In the genomic region with DNA sequence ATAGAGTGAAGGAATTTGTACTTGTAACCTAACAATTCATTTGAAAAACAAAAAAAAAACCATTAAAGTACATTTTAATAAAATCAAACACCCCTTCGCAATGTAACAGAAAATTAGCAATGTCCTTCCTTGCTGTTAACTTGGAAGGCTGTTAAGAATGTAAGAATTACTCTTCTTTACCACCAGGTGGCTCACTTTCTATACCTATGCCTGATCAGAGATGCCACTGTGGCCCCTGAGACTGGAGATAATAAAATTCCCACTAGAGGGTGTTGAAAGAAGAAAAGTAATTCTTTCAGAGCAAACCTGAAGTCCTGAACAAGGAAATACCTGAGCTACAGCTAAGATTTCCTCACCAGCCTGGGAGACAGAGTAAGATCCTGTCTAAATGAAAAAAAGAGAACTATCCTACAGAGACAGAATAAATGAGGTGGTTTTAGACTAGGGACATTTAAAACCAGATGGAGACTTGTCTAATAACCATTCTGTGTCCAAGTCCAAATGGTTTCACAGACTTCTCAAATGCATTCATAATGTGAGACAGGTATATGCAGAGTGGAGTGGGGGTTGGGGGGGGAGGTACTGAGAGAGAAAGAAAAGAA, we compare ENCODE assay signal across 8 cellular contexts.
DNase-seq lines count a peak whose midpoint lies in the region; ATAC-seq and TF ChIP-seq lines count a peak whose summit lies in the region.

No MANE protein-coding gene starts in this region.

- H3K27ac Mint-ChIP-seq in activated naive CD4-positive, alpha-beta T cell treated with anti-CD3 and anti-CD28 coated beads for 36 hours: no peak overlapping the region
- peak overlapping the region in 1 of 5 experiments; percentile 20 for H3K27ac Mint-ChIP-seq in brain

- H3K4me3 ChIP-seq in liver (ENCODE audit: low read depth in 1 of 3, low read length in 3 of 3): no peak overlapping the region

- H3K9me3 ChIP-seq in liver (ENCODE audit: control insufficient read depth in 4 of 4, low read length in 3 of 4): no peaks in the 10 kb centered on the region

- H3K27me3 Mint-ChIP-seq in activated naive CD4-positive, alpha-beta T cell treated with anti-CD3 and anti-CD28 coated beads for 36 hours (ENCODE audit: low read depth): peaks cover 36% of the 10 kb centered on the region
- no peaks in the 10 kb centered on the region for H3K27me3 Mint-ChIP-seq in brain

- no peak overlapping the region for H3K27ac ChIP-seq in liver (ENCODE audit: low read depth in 1 of 2, low read length in 2 of 2)

- no peaks in the 10 kb centered on the region for H3K9me3 Mint-ChIP-seq in activated naive CD4-positive, alpha-beta T cell treated with anti-CD3 and anti-CD28 coated beads for 36 hours
- no peaks in the 10 kb centered on the region for H3K9me3 Mint-ChIP-seq in brain

- H3K36me3 Mint-ChIP-seq in activated naive CD4-positive, alpha-beta T cell treated with anti-CD3 and anti-CD28 coated beads for 36 hours (ENCODE audit: low read depth): no peaks in the 10 kb centered on the region
- no peaks in the 10 kb centered on the region for H3K36me3 Mint-ChIP-seq in brain

- H3K4me3 Mint-ChIP-seq in activated naive CD4-positive, alpha-beta T cell treated with anti-CD3 and anti-CD28 coated beads for 36 hours: no peak overlapping the region
- H3K4me3 Mint-ChIP-seq in brain: peak overlapping the region in 2 of 5 experiments; percentile 10 to 11

- CTCF ChIA-PET in activated naive CD4-positive, alpha-beta T cell treated with anti-CD3 and anti-CD28 coated beads for 36 hours (lab: Charles Lee): interaction anchor here (0.6 to 1.7 kb wide), 11 partner anchors 8 to 1051 kb away, joined by 3 to 11 read pairs (median 3); no protein-coding TSS in a partner anchor

- no peaks in the 10 kb centered on the region for H3K36me3 ChIP-seq in liver (ENCODE audit: control insufficient read depth in 4 of 4, insufficient read depth in 3 of 4, low read depth in 1 of 4, low read length in 3 of 4)

- no peaks in the 10 kb centered on the region for H3K4me1 Mint-ChIP-seq in activated naive CD4-positive, alpha-beta T cell treated with anti-CD3 and anti-CD28 coated beads for 36 hours (ENCODE audit: low read depth)
- H3K4me1 Mint-ChIP-seq in brain: peaks cover 28% of the 10 kb centered on the region

- 50% methylated on average over 1 of the region's 1 CpG for WGBS in liver

- peaks cover 0 to 5% (median 0%) of the 10 kb centered on the region in 4 donors for H3K27me3 ChIP-seq in liver (ENCODE audit: control insufficient read depth in 4 of 4, insufficient read depth in 4 of 4, low read length in 3 of 4)

- DNase-seq in activated naive CD4-positive, alpha-beta T cell treated with anti-CD3 and anti-CD28 coated beads for 36 hours: peak; percentile 19
- DNase-seq in activated naive CD4-positive, alpha-beta T cell (lab: John Stamatoyannopoulos, UW): no peak
- peak; percentile 93 for DNase-seq in NCI-H69 (lab: John Stamatoyannopoulos, UW)
- no peak for DNase-seq in cortex of kidney (lab: John Stamatoyannopoulos, UW)

- TF ChIP-seq CTCF in brain (conservative IDR thresholded peaks at IDR 0.05) (peak; percentile 89 to 96), liver (IDR thresholded peaks at IDR 0.05; ENCODE audit: low read depth, low read length, missing input control) (peak; percentile 63)

- peak; percentile 77 to 85 for TF ChIP-seq RAD21 in liver (IDR thresholded peaks at IDR 0.05)

- no peak overlapping the region for H3K9ac ChIP-seq in liver (ENCODE audit: low read depth in 1 of 2, low read length in 2 of 2)

- ATAC-seq in GM19452 (IDR thresholded peaks at IDR 0.05; ENCODE audit: unreplicated experiment) (peak; percentile 93), HG03354 (IDR thresholded peaks at IDR 0.05; ENCODE audit: poor library complexity, severe bottlenecking, unreplicated experiment) (peak; percentile 97)

- intact Hi-C loops in activated naive CD4-positive, alpha-beta T cell treated with anti-CD3 and anti-CD28 coated beads for 36 hours (cut with micrococcal nuclease): loop anchor here (1.0 to 10.0 kb wide), 6 partner anchors 140 to 1058 kb away; no protein-coding TSS in a partner anchor

- H3K4me1 ChIP-seq in liver (ENCODE audit: control insufficient read depth in 4 of 4, insufficient read depth in 4 of 4, low read length in 3 of 4): no peaks in the 10 kb centered on the region

TF ChIP-seq in liver, 16 proteins besides CTCF, POLR2A, EP300 and RAD21:
- TF ChIP-seq, protein P1, sequence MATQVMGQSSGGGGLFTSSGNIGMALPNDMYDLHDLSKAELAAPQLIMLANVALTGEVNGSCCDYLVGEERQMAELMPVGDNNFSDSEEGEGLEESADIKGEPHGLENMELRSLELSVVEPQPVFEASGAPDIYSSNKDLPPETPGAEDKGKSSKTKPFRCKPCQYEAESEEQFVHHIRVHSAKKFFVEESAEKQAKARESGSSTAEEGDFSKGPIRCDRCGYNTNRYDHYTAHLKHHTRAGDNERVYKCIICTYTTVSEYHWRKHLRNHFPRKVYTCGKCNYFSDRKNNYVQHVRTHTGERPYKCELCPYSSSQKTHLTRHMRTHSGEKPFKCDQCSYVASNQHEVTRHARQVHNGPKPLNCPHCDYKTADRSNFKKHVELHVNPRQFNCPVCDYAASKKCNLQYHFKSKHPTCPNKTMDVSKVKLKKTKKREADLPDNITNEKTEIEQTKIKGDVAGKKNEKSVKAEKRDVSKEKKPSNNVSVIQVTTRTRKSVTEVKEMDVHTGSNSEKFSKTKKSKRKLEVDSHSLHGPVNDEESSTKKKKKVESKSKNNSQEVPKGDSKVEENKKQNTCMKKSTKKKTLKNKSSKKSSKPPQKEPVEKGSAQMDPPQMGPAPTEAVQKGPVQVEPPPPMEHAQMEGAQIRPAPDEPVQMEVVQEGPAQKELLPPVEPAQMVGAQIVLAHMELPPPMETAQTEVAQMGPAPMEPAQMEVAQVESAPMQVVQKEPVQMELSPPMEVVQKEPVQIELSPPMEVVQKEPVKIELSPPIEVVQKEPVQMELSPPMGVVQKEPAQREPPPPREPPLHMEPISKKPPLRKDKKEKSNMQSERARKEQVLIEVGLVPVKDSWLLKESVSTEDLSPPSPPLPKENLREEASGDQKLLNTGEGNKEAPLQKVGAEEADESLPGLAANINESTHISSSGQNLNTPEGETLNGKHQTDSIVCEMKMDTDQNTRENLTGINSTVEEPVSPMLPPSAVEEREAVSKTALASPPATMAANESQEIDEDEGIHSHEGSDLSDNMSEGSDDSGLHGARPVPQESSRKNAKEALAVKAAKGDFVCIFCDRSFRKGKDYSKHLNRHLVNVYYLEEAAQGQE (IDR thresholded peaks at IDR 0.05): no peak
- TF ChIP-seq NR2F2 (IDR thresholded peaks at IDR 0.05) (no peak), EGR1 (IDR thresholded peaks at IDR 0.05; ENCODE audit: low read depth in 2 of 2) (no peak), SP1 (IDR thresholded peaks at IDR 0.05) (no peak), GABPA (IDR thresholded peaks at IDR 0.05 in 1 of 2, conservative IDR thresholded peaks at IDR 0.05 in 1 of 2) (no peak), TAF1 (conservative IDR thresholded peaks at IDR 0.05) (no peak), HNF4G (IDR thresholded peaks at IDR 0.05) (no peak), JUND (IDR thresholded peaks at IDR 0.05) (no peak), YY1 (IDR thresholded peaks at IDR 0.05) (no peak), HNF4A (conservative IDR thresholded peaks at IDR 0.05) (no peak), FOXA1 (IDR thresholded peaks at IDR 0.05) (no peak), FOXA2 (IDR thresholded peaks at IDR 0.05) (no peak), RXRA (IDR thresholded peaks at IDR 0.05) (no peak)
- TF ChIP-seq, protein P2, sequence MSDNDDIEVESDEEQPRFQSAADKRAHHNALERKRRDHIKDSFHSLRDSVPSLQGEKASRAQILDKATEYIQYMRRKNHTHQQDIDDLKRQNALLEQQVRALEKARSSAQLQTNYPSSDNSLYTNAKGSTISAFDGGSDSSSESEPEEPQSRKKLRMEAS (IDR thresholded peaks at IDR 0.05): no peak
- TF ChIP-seq, protein P3, sequence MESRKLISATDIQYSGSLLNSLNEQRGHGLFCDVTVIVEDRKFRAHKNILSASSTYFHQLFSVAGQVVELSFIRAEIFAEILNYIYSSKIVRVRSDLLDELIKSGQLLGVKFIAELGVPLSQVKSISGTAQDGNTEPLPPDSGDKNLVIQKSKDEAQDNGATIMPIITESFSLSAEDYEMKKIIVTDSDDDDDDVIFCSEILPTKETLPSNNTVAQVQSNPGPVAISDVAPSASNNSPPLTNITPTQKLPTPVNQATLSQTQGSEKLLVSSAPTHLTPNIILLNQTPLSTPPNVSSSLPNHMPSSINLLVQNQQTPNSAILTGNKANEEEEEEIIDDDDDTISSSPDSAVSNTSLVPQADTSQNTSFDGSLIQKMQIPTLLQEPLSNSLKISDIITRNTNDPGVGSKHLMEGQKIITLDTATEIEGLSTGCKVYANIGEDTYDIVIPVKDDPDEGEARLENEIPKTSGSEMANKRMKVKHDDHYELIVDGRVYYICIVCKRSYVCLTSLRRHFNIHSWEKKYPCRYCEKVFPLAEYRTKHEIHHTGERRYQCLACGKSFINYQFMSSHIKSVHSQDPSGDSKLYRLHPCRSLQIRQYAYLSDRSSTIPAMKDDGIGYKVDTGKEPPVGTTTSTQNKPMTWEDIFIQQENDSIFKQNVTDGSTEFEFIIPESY (IDR thresholded peaks at IDR 0.05): no peak
- TF ChIP-seq, protein P4, sequence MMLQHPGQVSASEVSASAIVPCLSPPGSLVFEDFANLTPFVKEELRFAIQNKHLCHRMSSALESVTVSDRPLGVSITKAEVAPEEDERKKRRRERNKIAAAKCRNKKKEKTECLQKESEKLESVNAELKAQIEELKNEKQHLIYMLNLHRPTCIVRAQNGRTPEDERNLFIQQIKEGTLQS (IDR thresholded peaks at IDR 0.05): no peak

Comparison
In these comparisons a context has a peak if more than half of its experiments do, and no peak if none do; other contexts are left out.
1. DNase-seq: peak in activated naive CD4-positive, alpha-beta T cell treated with anti-CD3 and anti-CD28 coated beads for 36 hours (single experiment) and NCI-H69 (single experiment); none in activated naive CD4-positive, alpha-beta T cell (0 of 4) and cortex of kidney (single experiment).